ENCODE assay signal across 8 cellular contexts in the genomic region with DNA sequence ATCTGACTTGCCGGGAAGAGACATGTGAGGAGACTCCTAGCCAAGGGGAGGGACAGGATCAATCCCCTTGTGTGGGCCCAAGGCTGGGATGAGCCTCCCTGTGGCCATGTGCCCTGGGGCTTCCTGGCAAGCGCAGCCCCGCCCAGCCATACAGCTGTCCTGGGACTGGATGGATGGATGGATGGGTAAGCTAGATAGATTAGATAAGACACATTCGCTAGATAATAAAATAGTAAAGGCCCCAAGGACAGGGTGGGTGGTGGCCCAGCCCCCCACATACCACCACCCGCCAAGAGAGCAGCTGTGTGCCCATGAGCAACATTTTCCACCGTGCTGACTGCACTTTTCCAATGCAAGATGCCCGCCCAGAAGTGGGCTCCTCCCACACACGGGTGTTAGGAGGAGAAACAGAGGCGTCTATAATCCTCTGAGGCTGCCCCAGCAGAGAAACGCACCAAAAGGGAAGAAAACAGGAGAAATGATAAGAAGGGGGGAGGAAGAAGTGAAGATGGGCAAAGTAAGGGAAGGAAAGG. TPM values are rescaled to one million over a fixed set of nuclear protein-coding genes. Genes with fewer than 3 reads are reported as not detected.
DNase-seq lines count a peak whose midpoint lies in the region; ATAC-seq, FAIRE-seq and TF ChIP-seq lines count a peak whose summit lies in the region.

No MANE protein-coding gene starts in this region.

- DNase-seq in GM12891 (ENCODE audit: insufficient read length, low spot score) (no peak), gastrocnemius medialis (no peak), HAP-1 (ENCODE audit: low spot score in 2 of 2) (no peak), nucleus accumbens (lab: John Stamatoyannopoulos, UW) (no peak), SK-N-DZ (ENCODE audit: low spot score) (no peak)
- peak; percentile 61 to 86 for DNase-seq in activated CD4-positive, alpha-beta T cell treated with anti-CD3 and anti-CD28 coated beads, Interleukin-2, amount 50 U/mL, for 24 hours (ENCODE audit: low read depth in 1 of 2, low spot score in 1 of 2)
- DNase-seq in effector CD4-positive, alpha-beta T cell = peak; percentile 55

- ATAC-seq in gastrocnemius medialis = no peak
- no peak for ATAC-seq in HG03095 (IDR thresholded peaks at IDR 0.05; ENCODE audit: unreplicated experiment)

- in situ Hi-C loops in gastrocnemius medialis (cut with MboI; ENCODE audit: low sequenced_read_pairs in 4 of 4) = loop anchor here in 1 of 4 donors (25.0 kb wide), 1 partner anchor 139 kb away; a partner anchor contains a TSS
- in situ Hi-C loops in HAP-1 (cut with MboI; ENCODE audit: low sequenced_read_pairs) = no loop called here

- peak overlapping the region; percentile 84 to 87 (median 85) for H3K27ac ChIP-seq in gastrocnemius medialis

- no peak for TF ChIP-seq CTCF in gastrocnemius medialis (IDR thresholded peaks at IDR 0.05 in 4 of 5, conservative IDR thresholded peaks at IDR 0.05 in 1 of 5)

- H3K27me3 ChIP-seq in gastrocnemius medialis (no peaks in the 10 kb centered on the region), HAP-1 (ENCODE audit: low read depth) (no peaks in the 10 kb centered on the region)

- intact Hi-C loops in gastrocnemius medialis (cut with DNase I; ENCODE audit: low total_unique reads) = loop anchor here (2.0 kb wide), 1 partner anchor 24 kb away; no protein-coding TSS in a partner anchor

- H3K4me1 ChIP-seq in gastrocnemius medialis (peaks cover 58% of the 10 kb centered on the region in 2 donors), HAP-1 (peaks cover 5% of the 10 kb centered on the region)

- H3K4me3 ChIP-seq in gastrocnemius medialis (no peak overlapping the region), HAP-1 (no peak overlapping the region)

- no peaks in the 10 kb centered on the region for H3K9me3 ChIP-seq in gastrocnemius medialis
- no peaks in the 10 kb centered on the region for H3K9me3 ChIP-seq in HAP-1

- H3K36me3 ChIP-seq in gastrocnemius medialis (peaks cover 0 to 15% of the 10 kb centered on the region in 2 donors), HAP-1 (replicated peaks) (peaks cover 18% of the 10 kb centered on the region)

- TF ChIP-seq POLR2A in GM12891 (IDR thresholded peaks at IDR 0.05; ENCODE audit: low read depth, low read length) (no peak), gastrocnemius medialis (IDR thresholded peaks at IDR 0.05) (no peak)

- peak; percentile 59 for FAIRE-seq in GM12891 (lab: Jason Lieb, UNC)

TF ChIP-seq in GM12891, 5 proteins besides CTCF, POLR2A, EP300 and RAD21:
- TF ChIP-seq PAX5 (IDR thresholded peaks at IDR 0.05; ENCODE audit: insufficient read depth, low read length, severe bottlenecking) (no peak), TAF1 (IDR thresholded peaks at IDR 0.05; ENCODE audit: low read depth, low read length) (no peak), POLR2AphosphoS5 (IDR thresholded peaks at IDR 0.05; ENCODE audit: low read depth, low read length) (no peak), SPI1 (IDR thresholded peaks at IDR 0.05; ENCODE audit: low read depth, low read length) (no peak)

RNA-seq across cellular contexts. Expression of a gene that starts 25.1 kb away (rescaled TPM):
- polyA plus RNA-seq in GM12891 (2012; ENCODE audit: low read depth, missing spikeins) = 32.4 TPM
- 10 to 100 TPM; 25.9 to 44.1 (median 31.5) TPM for total RNA-seq in gastrocnemius medialis
- polyA plus RNA-seq in SK-N-DZ (2014; cell fraction: cytosol; rRNA removed) = 30.0 and 32.6 TPM in 2 replicates
- polyA plus RNA-seq in SK-N-DZ (2014; cell fraction: nucleus; rRNA removed) = 143 and 161 TPM in 2 replicates

RNA-seq across cellular contexts. Expression of a gene that starts 53.2 kb away (rescaled TPM):
- polyA plus RNA-seq in GM12891 (2012; ENCODE audit: low read depth, missing spikeins) = 0.04 TPM
- under 1 TPM in 2 of 4 donors, not detected in 2; 0.10 to 0.19 TPM for total RNA-seq in gastrocnemius medialis
- not detected in 2 replicates for polyA plus RNA-seq in SK-N-DZ (2014; cell fraction: cytosol; rRNA removed)
- polyA plus RNA-seq in SK-N-DZ (2014; cell fraction: nucleus; rRNA removed) = not detected in 2 replicates

Comparison
In these comparisons a context has a peak if more than half of its experiments do, and no peak if none do; other contexts are left out.
1. DNase-seq: peak in activated CD4-positive, alpha-beta T cell treated with anti-CD3 and anti-CD28 coated beads, Interleukin-2, amount 50 U/mL, for 24 hours (2 of 2) and effector CD4-positive, alpha-beta T cell (single experiment); none in GM12891 (single experiment), gastrocnemius medialis (0 of 2), HAP-1 (0 of 2), nucleus accumbens (0 of 56) and SK-N-DZ (single experiment).